ENCODE assay signal across 20 cellular contexts in genomic region chr4:139078926-139079325, GRCh38.
"Had no signal": no experiment of that assay in that cellular context is flagged by ENCODE, and none has a peak within 500 bp of the region (broad histone marks: within the 10 kb centered on the region; RNA-seq: fewer than 3 reads in every experiment).

No MANE protein-coding gene starts in this region.

- H3K9me3 ChIP-seq: ovary, thyroid gland had no signal

- H3K27ac ChIP-seq: brain microvascular endothelial cell, ovary had no signal

- H3K27ac Mint-ChIP-seq: activated T-cell treated with anti-CD3 and anti-CD28 coated beads, Interleukin-2, amount 50 U/mL, for 72 hours had no signal

- H3K36me3 Mint-ChIP-seq: immature natural killer cell had no signal

- H3K27me3 Mint-ChIP-seq: naive thymus-derived CD4-positive, alpha-beta T cell had no signal

- H3K4me3 ChIP-seq: coronary artery, ovary, thyroid gland had no signal

- H3K27me3 ChIP-seq: brain microvascular endothelial cell, ovary, thyroid gland had no signal

- H3K9me3 Mint-ChIP-seq: activated T-cell treated with anti-CD3 and anti-CD28 coated beads, Interleukin-2, amount 50 U/mL, for 72 hours; immature natural killer cell had no signal

- H3K36me3 ChIP-seq: brain microvascular endothelial cell, ovary, thyroid gland had no signal

- H3K4me3 Mint-ChIP-seq: activated T-cell treated with anti-CD3 and anti-CD28 coated beads, Interleukin-2, amount 50 U/mL, for 72 hours; immature natural killer cell had no signal

- DNase-seq: activated CD4-positive, CD25-positive, alpha-beta regulatory T cell treated with anti-CD3 and anti-CD28 coated beads, Interleukin-2, amount 50 U/mL, for 72 hours; activated effector memory CD4-positive, alpha-beta T cell treated with anti-CD3 and anti-CD28 coated beads, Interleukin-2, amount 50 U/mL, for 16 hours; activated naive CD4-positive, alpha-beta T cell treated with anti-CD3 and anti-CD28 coated beads, Interleukin-2, amount 50 U/mL, for 16 hours; activated T-cell treated with anti-CD3 and anti-CD28 coated beads, Interleukin-2, amount 50 U/mL, for 72 hours; aorta; brain microvascular endothelial cell; foreskin melanocyte; head of caudate nucleus; immature natural killer cell; kidney glomerular epithelial cell; mesendoderm; naive thymus-derived CD4-positive, alpha-beta T cell; ovary; stimulated activated CD4-positive, alpha-beta T cell treated with anti-CD3 and anti-CD28 coated beads, Interleukin-12 subunit alpha, Interleukin-12 subunit beta, amount 100 ng/mL, for 4 hours; stimulated activated CD4-positive, alpha-beta T cell treated with anti-CD3 and anti-CD28 coated beads, Interleukin-1b, Interleukin-23, amount 100 ng/mL, for 48 hours; stimulated activated CD8-positive, alpha-beta memory T cell treated with anti-CD3 and anti-CD28 coated beads, Interleukin-4, amount 100 ng/mL, for 48 hours; stimulated activated naive CD4-positive, alpha-beta T cell treated with Interleukin-2 at 50 U/mL for 16 hours; T1000; thyroid gland had no signal

- ATAC-seq: activated T-cell treated with anti-CD3 and anti-CD28 coated beads, Interleukin-2, amount 50 U/mL, for 72 hours; naive thymus-derived CD4-positive, alpha-beta T cell had no signal
